In genomic region chr4:152360045-152360410, GRCh38 we compare ENCODE assay signal across 10 cellular contexts.
DNase-seq lines count a peak whose midpoint lies in the region; ATAC-seq and TF ChIP-seq lines count a peak whose summit lies in the region.
"Had no signal": no experiment of that assay in that cellular context is flagged by ENCODE, and none has a peak within 500 bp of the region (broad histone marks: within the 10 kb centered on the region; RNA-seq: fewer than 3 reads in every experiment).

No MANE protein-coding gene starts in this region.

- ATAC-seq in GM18870 (IDR thresholded peaks at IDR 0.05; ENCODE audit: unreplicated experiment): peak; percentile 40
- ATAC-seq in HG02852 (IDR thresholded peaks at IDR 0.05; ENCODE audit: unreplicated experiment): peak; percentile 60
- no peak for ATAC-seq in aorta (ENCODE audit: low FRiP score)

- WGBS in aorta, 2 donors: 98 to 100% methylated on average over 1 of the region's 1 CpG

- DNase-seq in AG10803 (ENCODE audit: low read depth) (peak; percentile 31), adipocyte (ENCODE audit: low read depth) (peak; percentile 55), aorta (no peak), NCI-H2196 (lab: John Stamatoyannopoulos, UW; ENCODE audit: unreplicated experiment) (no peak), AML-193 (lab: John Stamatoyannopoulos, UW) (no peak)
- DNase-seq in activated naive CD4-positive, alpha-beta T cell (lab: John Stamatoyannopoulos, UW): no peak
- DNase-seq: NCI-H1694 had no signal

- H3K27ac ChIP-seq in aorta (ENCODE audit: low read depth in 1 of 2, low read length in 2 of 2): no peak overlapping the region
- H3K27ac ChIP-seq: vagina had no signal

- TF ChIP-seq CTCF in AG10803 (conservative IDR thresholded peaks at IDR 0.05; ENCODE audit: low read length): no peak

- H3K9ac ChIP-seq in adipocyte (ENCODE audit: low read length): peak overlapping the region; percentile 31

- intact Hi-C loops in aorta (cut with DNase I): no loop called here

- H3K27me3 ChIP-seq in adipocyte (replicated peaks; ENCODE audit: control insufficient read depth, insufficient read depth, low read length): no peaks in the 10 kb centered on the region
- no peaks in the 10 kb centered on the region for H3K27me3 ChIP-seq in aorta (ENCODE audit: control insufficient read depth in 1 of 2, insufficient read depth in 2 of 2, low read length in 1 of 2)
- H3K27me3 ChIP-seq: vagina had no signal

- H3K4me3 ChIP-seq in AG10803 (ENCODE audit: low read length): no peak overlapping the region
- no peak overlapping the region for H3K4me3 ChIP-seq in adipocyte (ENCODE audit: low read length)
- H3K4me3 ChIP-seq in aorta (ENCODE audit: low read length in 2 of 2): no peak overlapping the region
- H3K4me3 ChIP-seq: vagina had no signal

- H3K36me3 ChIP-seq in adipocyte (ENCODE audit: control insufficient read depth, insufficient read depth, low read length, severe bottlenecking) (no peaks in the 10 kb centered on the region), aorta (ENCODE audit: control insufficient read depth in 1 of 2, insufficient read depth in 2 of 2, low read length in 1 of 2) (no peaks in the 10 kb centered on the region)
- H3K36me3 ChIP-seq: vagina had no signal

- H3K9me3 ChIP-seq in adipocyte (ENCODE audit: control insufficient read depth, low read length) (no peaks in the 10 kb centered on the region), aorta (ENCODE audit: control insufficient read depth, low read length) (no peaks in the 10 kb centered on the region)
- H3K9me3 ChIP-seq: vagina had no signal

- H3K4me1 ChIP-seq in adipocyte (ENCODE audit: control insufficient read depth, insufficient read depth, low read length) (peaks cover 71% of the 10 kb centered on the region), aorta (ENCODE audit: control insufficient read depth in 1 of 2, insufficient read depth in 2 of 2, low read length in 2 of 2) (peaks cover 0 to 1% of the 10 kb centered on the region in 2 donors)
- H3K4me1 ChIP-seq: vagina had no signal

Comparison
In these comparisons a context has a peak if more than half of its experiments do, and no peak if none do; other contexts are left out.
1. DNase-seq: peak in AG10803 (single experiment) and adipocyte (single experiment); none in activated naive CD4-positive, alpha-beta T cell (0 of 4), aorta (0 of 2), NCI-H2196 (single experiment) and AML-193 (0 of 2).